Comparison of ENCODE assay signal across 8 cellular contexts in the genomic region with DNA sequence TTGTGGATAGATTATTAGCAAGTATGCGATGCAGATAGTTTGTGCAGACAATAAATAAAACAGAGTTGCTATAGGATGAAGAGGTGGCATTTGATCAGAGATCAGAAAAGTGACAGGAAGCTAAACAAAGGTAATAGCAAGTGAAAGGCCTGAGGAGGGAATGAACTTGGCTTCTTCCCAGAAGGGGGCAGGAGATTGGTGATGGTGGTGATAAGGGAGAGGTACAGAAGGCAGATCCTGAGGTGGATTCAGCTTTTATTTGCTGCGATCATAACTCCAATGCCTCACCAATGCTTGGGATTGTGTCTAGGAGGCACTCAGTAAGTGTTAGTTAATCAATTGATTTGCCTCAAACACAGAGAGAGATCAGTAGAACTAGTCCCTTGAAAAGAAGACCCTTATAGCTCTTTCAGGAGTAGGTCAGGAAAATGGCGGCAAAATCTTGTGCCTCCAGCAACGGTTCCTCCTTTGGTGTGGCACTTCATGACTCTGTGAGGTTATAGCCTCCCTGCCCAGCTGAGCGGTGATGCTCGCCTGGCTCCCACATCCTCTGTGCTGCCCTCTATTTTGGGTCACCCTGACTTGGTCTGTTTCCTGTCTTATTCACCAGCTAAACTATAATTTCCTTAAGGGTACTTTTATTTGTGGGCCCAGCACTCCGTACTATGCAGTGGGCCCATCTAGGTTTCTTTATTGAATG. TPM values are rescaled to one million over a fixed set of nuclear protein-coding genes. Genes with fewer than 3 reads are reported as not detected.
A peak's percentile ranks its signal among the peaks of the same experiment; 100 is the strongest.
DNase-seq lines count a peak whose midpoint lies in the region; ATAC-seq, FAIRE-seq and TF ChIP-seq lines count a peak whose summit lies in the region.

No MANE protein-coding gene starts in this region.

- no peak overlapping the region for H3K27ac Mint-ChIP-seq in endodermal cell

- peaks cover 24% of the 10 kb centered on the region for H4K20me1 ChIP-seq in DND-41 (ENCODE audit: insufficient read depth, low read length)

- H3K27me3 ChIP-seq in DND-41 (ENCODE audit: insufficient read depth, low read length, poor library complexity) = no peaks in the 10 kb centered on the region
- H3K27me3 ChIP-seq in endodermal cell (ENCODE audit: control insufficient read depth, insufficient read depth, low read length, poor library complexity, severe bottlenecking) = no peaks in the 10 kb centered on the region

- H3K4me1 ChIP-seq in DND-41 (ENCODE audit: insufficient read depth, low read length) (peaks cover 67% of the 10 kb centered on the region), endodermal cell (ENCODE audit: control insufficient read depth, insufficient read depth, low read length) (no peaks in the 10 kb centered on the region)

- peak overlapping the region; percentile 44 for H3K4me2 ChIP-seq in DND-41 (ENCODE audit: insufficient read depth, low read length)

- H3K4me3 Mint-ChIP-seq in endodermal cell = no peak overlapping the region

- H3K27me3 Mint-ChIP-seq in endodermal cell (ENCODE audit: insufficient read depth) = no peaks in the 10 kb centered on the region

- peaks cover 23% of the 10 kb centered on the region for H3K4me1 Mint-ChIP-seq in endodermal cell

- FAIRE-seq in urothelium cell line (lab: Jason Lieb, UNC) = no peak

- H3K36me3 ChIP-seq in DND-41 (ENCODE audit: insufficient read depth, low read length) (peaks cover 36% of the 10 kb centered on the region), endodermal cell (ENCODE audit: control insufficient read depth, insufficient read depth, low read length) (peaks cover 35% of the 10 kb centered on the region)

- peaks cover 66% of the 10 kb centered on the region for H3K79me2 ChIP-seq in DND-41 (ENCODE audit: insufficient read depth, low read length)

- DNase-seq in DND-41 = peak; percentile 68
- peak; percentile 47 for DNase-seq in UCSD-AML1 (lab: John Stamatoyannopoulos, UW; ENCODE audit: unreplicated experiment)
- no peak for DNase-seq in endodermal cell
- no peak for DNase-seq in urothelium cell line (ENCODE audit: low spot score)
- no peak for DNase-seq in HuH-7.5 (ENCODE audit: low spot score)
- DNase-seq in NCI-H446 (lab: John Stamatoyannopoulos, UW) = no peak

- H3K36me3 Mint-ChIP-seq in endodermal cell (ENCODE audit: low read depth) = peaks cover 41% of the 10 kb centered on the region

- H3K9ac ChIP-seq in DND-41 (ENCODE audit: low read depth, low read length) (peak overlapping the region; percentile 33), endodermal cell (ENCODE audit: extremely low read depth, low read length, poor library complexity, severe bottlenecking) (no peak overlapping the region)

- WGBS in endodermal cell (ENCODE audit: insufficient coverage in 1 of 2, insufficient read length in 1 of 2), 2 experiments = 93 to 97% methylated on average over 4 to 7 of the region's 7 CpGs

- H2AFZ ChIP-seq in DND-41 (ENCODE audit: low read depth, low read length) = no peak overlapping the region

- ATAC-seq in DND-41 (ENCODE audit: insufficient read depth, low read depth) = peak; percentile 63
- ATAC-seq in GM18502 (IDR thresholded peaks at IDR 0.05; ENCODE audit: poor library complexity, unreplicated experiment) = no peak

- H3K27ac ChIP-seq in DND-41 (ENCODE audit: low read length) (peak overlapping the region; percentile 79), endodermal cell (ENCODE audit: low read depth, low read length) (no peak overlapping the region), skin epidermis (peak overlapping the region in 19 of 21 experiments; percentile 3 to 78 (median 59))

- TF ChIP-seq CTCF in DND-41 (IDR thresholded peaks at IDR 0.05; ENCODE audit: borderline replicate concordance, extremely low read depth, low read length, poor library complexity, severe bottlenecking) (no peak), endodermal cell (conservative IDR thresholded peaks at IDR 0.05) (peak; percentile 26)

- H3K9me3 ChIP-seq in DND-41 (ENCODE audit: insufficient read depth, low read length, severe bottlenecking) (no peaks in the 10 kb centered on the region), endodermal cell (ENCODE audit: control insufficient read depth, low read length) (no peaks in the 10 kb centered on the region)

- H3K9me3 Mint-ChIP-seq in endodermal cell = no peaks in the 10 kb centered on the region

- H3K4me3 ChIP-seq in DND-41 (ENCODE audit: low read depth in 1 of 2, low read length in 2 of 2) (no peak overlapping the region), endodermal cell (ENCODE audit: low read length) (no peak overlapping the region), skin epidermis (no peak overlapping the region)

RNA-seq across cellular contexts. Expression of a gene that starts 37.5 kb away (rescaled TPM):
- 1 to 10 TPM; 6.0 to 9.6 TPM for total RNA-seq in endodermal cell
- 3.9 TPM for polyA plus RNA-seq in endodermal cell (2013, experiment 1 of 2)
- polyA plus RNA-seq in endodermal cell (2013, experiment 2 of 2) = 3.6 TPM

Comparison
In these comparisons a context has a peak if more than half of its experiments do, and no peak if none do; other contexts are left out.
1. DNase-seq: peak in DND-41 (single experiment) and UCSD-AML1 (single experiment); none in endodermal cell (single experiment), urothelium cell line (single experiment), HuH-7.5 (single experiment) and NCI-H446 (0 of 2).